15 cellular contexts compared by ENCODE assay signal in the genomic region with DNA sequence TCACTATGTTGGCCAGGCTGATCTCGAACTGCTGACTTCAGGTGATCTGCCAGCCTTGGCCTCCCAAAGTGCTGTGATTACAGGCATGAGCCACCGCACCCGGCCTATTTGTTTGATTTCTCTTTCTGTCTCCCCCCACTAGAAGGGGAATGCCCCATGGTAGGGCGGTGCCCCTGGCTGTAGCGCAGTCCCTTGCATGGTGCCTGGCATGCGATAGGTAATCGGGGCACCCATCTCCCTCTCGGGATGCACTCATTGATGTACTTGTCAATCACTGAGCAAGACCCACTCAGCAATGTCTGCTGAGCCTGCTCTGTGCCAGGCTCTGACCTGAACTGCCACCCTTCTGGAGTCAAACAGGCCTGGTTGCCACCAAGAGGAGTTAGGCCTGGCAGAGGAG. TPM values are rescaled to one million over a fixed set of nuclear protein-coding genes. Genes with fewer than 3 reads are reported as not detected.
DNase-seq lines count a peak whose midpoint lies in the region; ATAC-seq, FAIRE-seq and TF ChIP-seq lines count a peak whose summit lies in the region.
"Had no signal": no experiment of that assay in that cellular context is flagged by ENCODE, and none has a peak within 500 bp of the region (broad histone marks: within the 10 kb centered on the region; RNA-seq: fewer than 3 reads in every experiment).

No MANE protein-coding gene starts in this region.

- no peaks in the 10 kb centered on the region for H3K9me3 ChIP-seq in CD4-positive, alpha-beta T cell (ENCODE audit: control insufficient read depth, low read length)
- no peaks in the 10 kb centered on the region for H3K9me3 ChIP-seq in HCT116 (ENCODE audit: control insufficient read depth in 1 of 2, insufficient read depth in 1 of 2, low read depth in 1 of 2, low read length in 2 of 2)
- H3K9me3 ChIP-seq in spleen: no peaks in the 10 kb centered on the region
- H3K9me3 ChIP-seq: pancreas had no signal

- no TSS peak for BruUV-seq in HCT116 (replicated peaks; lab: Mats Ljungman, UMichigan)

- H2AFZ ChIP-seq in HCT116 (ENCODE audit: low read depth, low read length, poor library complexity, severe bottlenecking): no peak overlapping the region

- H3K4me3 Mint-ChIP-seq in CD4-positive, alpha-beta T cell: no peak overlapping the region
- no peak overlapping the region for H3K4me3 Mint-ChIP-seq in immature natural killer cell

- no peak for ATAC-seq in CD4-positive, alpha-beta T cell (ENCODE audit: poor library complexity)
- ATAC-seq in HCT116: peak; percentile 7; the same call in 1 of the 2 replicates
- ATAC-seq in GM18870 (IDR thresholded peaks at IDR 0.05; ENCODE audit: unreplicated experiment): no peak
- ATAC-seq in HG03457 (IDR thresholded peaks at IDR 0.05; ENCODE audit: unreplicated experiment): no peak
- ATAC-seq: pancreas had no signal

- peak overlapping the region; percentile 26 for H3K4me2 ChIP-seq in HCT116 (ENCODE audit: low read length)

- no peak overlapping the region for H3K4me3 ChIP-seq in HCT116 (replicated peaks in 1 of 2; ENCODE audit: low read depth in 1 of 2, low read length in 2 of 2)
- no peak overlapping the region for H3K4me3 ChIP-seq in spleen
- H3K4me3 ChIP-seq: pancreas, SK-N-MC had no signal

- H3K9me2 ChIP-seq in HCT116 (ENCODE audit: insufficient read depth): no peaks in the 10 kb centered on the region

- H3K9me3 Mint-ChIP-seq in CD4-positive, alpha-beta T cell: peaks cover 2% of the 10 kb centered on the region
- H3K9me3 Mint-ChIP-seq in immature natural killer cell: no peaks in the 10 kb centered on the region

- 78 to 89% (median 84%) methylated on average over 8 of the region's 8 CpGs for WGBS in spleen, 5 donors

- H3K4me1 ChIP-seq in HCT116 (ENCODE audit: control insufficient read depth in 1 of 2, insufficient read depth in 2 of 2, low read length in 2 of 2) (peaks cover 44 to 55% of the 10 kb centered on the region in 2 experiments), spleen (peaks cover 39 to 100% (median 74%) of the 10 kb centered on the region in 6 donors)

- FAIRE-seq in D721Med (lab: Jason Lieb, UNC): no peak
- FAIRE-seq: colon, H54, HTR-8/SVneo, pancreas had no signal

- peaks cover 0 to 3% of the 10 kb centered on the region in 2 experiments; a peak in 1 of 4 replicates for H3K36me3 ChIP-seq in HCT116 (ENCODE audit: control insufficient read depth in 1 of 2, insufficient read depth in 2 of 2, low read length in 2 of 2)
- peaks cover 0 to 26% (median 0%) of the 10 kb centered on the region in 6 donors for H3K36me3 ChIP-seq in spleen
- H3K36me3 ChIP-seq: pancreas had no signal

- peaks cover 43% of the 10 kb centered on the region for H3K4me1 Mint-ChIP-seq in CD4-positive, alpha-beta T cell (ENCODE audit: low read depth)
- H3K4me1 Mint-ChIP-seq in immature natural killer cell: peaks cover 48 to 74% of the 10 kb centered on the region in 2 donors

- CTCF ChIA-PET in CD4-positive, alpha-beta T cell (lab: Charles Lee): no interaction called here
- CTCF ChIA-PET in HCT116 (lab: Charles Lee): no interaction called here

- H3K36me3 Mint-ChIP-seq in CD4-positive, alpha-beta T cell (ENCODE audit: low read depth): peaks cover 40% of the 10 kb centered on the region
- peaks cover 0 to 6% (median 0%) of the 10 kb centered on the region in 3 donors for H3K36me3 Mint-ChIP-seq in immature natural killer cell

- intact Hi-C loops in CD4-positive, alpha-beta T cell (cut with DNase I, micrococcal nuclease): no loop called here
- intact Hi-C loops in HCT116 (cut with micrococcal nuclease) (no loop called here), spleen (cut with DNase I; ENCODE audit: low total_unique reads) (no loop called here)

- TF ChIP-seq RAD21 in HCT116 (IDR thresholded peaks at IDR 0.05; ENCODE audit: low read depth): no peak

- RAD21 ChIA-PET in HCT116 (lab: Charles Lee; ENCODE audit: low non-redundant PET in 1 of 2, low total read pairs in 2 of 2, uncharacterized antibody in 2 of 2, unreplicated experiment in 2 of 2): no interaction called here

- H3K27ac ChIP-seq in CD4-positive, alpha-beta T cell (ENCODE audit: low read depth, low read length): no peak overlapping the region
- H3K27ac ChIP-seq in HCT116 (ENCODE audit: low read depth, low read length) (peak overlapping the region; percentile 47), spleen (peak overlapping the region in 6 of 8 donors; percentile 11 to 78 (median 52))
- H3K27ac ChIP-seq: pancreas, SK-N-MC had no signal

- no peaks in the 10 kb centered on the region for H4K20me1 ChIP-seq in HCT116 (ENCODE audit: insufficient read depth)

- H3K9ac ChIP-seq in HCT116 (ENCODE audit: low read length): no peak overlapping the region

- TF ChIP-seq POLR2A in HCT116 (IDR thresholded peaks at IDR 0.05; ENCODE audit: borderline replicate concordance, extremely low read depth, insufficient read depth, insufficient read length) (no peak), spleen (IDR thresholded peaks at IDR 0.05) (no peak)

- peak overlapping the region; percentile 68 for H3K27ac Mint-ChIP-seq in CD4-positive, alpha-beta T cell
- H3K27ac Mint-ChIP-seq in immature natural killer cell: peak overlapping the region in 5 of 6 donors; percentile 48 to 90 (median 73)

- POLR2A ChIA-PET in CD4-positive, alpha-beta T cell (lab: Charles Lee): no interaction called here
- POLR2A ChIA-PET in HCT116 (lab: Charles Lee): no interaction called here

- no peaks in the 10 kb centered on the region for H3K27me3 Mint-ChIP-seq in CD4-positive, alpha-beta T cell
- peaks cover 0 to 6% (median 0%) of the 10 kb centered on the region in 3 donors for H3K27me3 Mint-ChIP-seq in immature natural killer cell (ENCODE audit: low read depth in 3 of 3)

- no peak for DNase-seq in CD4-positive, alpha-beta T cell
- DNase-seq in HCT116 (ENCODE audit: low read depth, low spot score) (no peak), immature natural killer cell (no peak), spleen (no peak), D721Med (ENCODE audit: insufficient read length, low spot score) (no peak)
- DNase-seq: activated CD4-positive, alpha-beta T cell treated with anti-CD3 and anti-CD28 coated beads, Interleukin-2, amount 50 U/mL, for 4 hours; NCI-H187; NCI-H524 had no signal

- H3K27me3 ChIP-seq in CD4-positive, alpha-beta T cell (ENCODE audit: control insufficient read depth, insufficient read depth, low read length): no peaks in the 10 kb centered on the region
- H3K27me3 ChIP-seq in HCT116 (ENCODE audit: insufficient read depth, low read length) (no peaks in the 10 kb centered on the region), spleen (replicated peaks in 1 of 7) (no peaks in the 10 kb centered on the region)
- H3K27me3 ChIP-seq: pancreas had no signal

- TF ChIP-seq CTCF in CD4-positive, alpha-beta T cell (IDR thresholded peaks at IDR 0.05): no peak
- TF ChIP-seq CTCF in HCT116 (IDR thresholded peaks at IDR 0.05 in 2 of 3, conservative IDR thresholded peaks at IDR 0.05 in 1 of 3; ENCODE audit: borderline replicate concordance in 1 of 3, insufficient read depth in 1 of 3, low read depth in 2 of 3, low read length in 2 of 3): no peak
- TF ChIP-seq CTCF in spleen (IDR thresholded peaks at IDR 0.05 in 8 of 11, conservative IDR thresholded peaks at IDR 0.05 in 3 of 11): no peak
- no peak for TF ChIP-seq CTCF in D721Med (IDR thresholded peaks at IDR 0.05; ENCODE audit: insufficient read depth, missing control alignments)

- peaks cover 94% of the 10 kb centered on the region for H3K79me2 ChIP-seq in HCT116 (ENCODE audit: insufficient read depth, low read length)

TF ChIP-seq in HCT116, 20 proteins besides CTCF, POLR2A, EP300 and RAD21 (continues in another document):
- TF ChIP-seq SIN3A (IDR thresholded peaks at IDR 0.05; ENCODE audit: low read depth): no peak
- TF ChIP-seq, protein P1, sequence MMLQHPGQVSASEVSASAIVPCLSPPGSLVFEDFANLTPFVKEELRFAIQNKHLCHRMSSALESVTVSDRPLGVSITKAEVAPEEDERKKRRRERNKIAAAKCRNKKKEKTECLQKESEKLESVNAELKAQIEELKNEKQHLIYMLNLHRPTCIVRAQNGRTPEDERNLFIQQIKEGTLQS (IDR thresholded peaks at IDR 0.05): no peak
- TF ChIP-seq JUND (IDR thresholded peaks at IDR 0.05): no peak
- TF ChIP-seq ZFX (IDR thresholded peaks at IDR 0.05): no peak
- no peak for TF ChIP-seq ZNF274 (IDR thresholded peaks at IDR 0.05; ENCODE audit: low read depth, low read length)
- TF ChIP-seq, protein P2, sequence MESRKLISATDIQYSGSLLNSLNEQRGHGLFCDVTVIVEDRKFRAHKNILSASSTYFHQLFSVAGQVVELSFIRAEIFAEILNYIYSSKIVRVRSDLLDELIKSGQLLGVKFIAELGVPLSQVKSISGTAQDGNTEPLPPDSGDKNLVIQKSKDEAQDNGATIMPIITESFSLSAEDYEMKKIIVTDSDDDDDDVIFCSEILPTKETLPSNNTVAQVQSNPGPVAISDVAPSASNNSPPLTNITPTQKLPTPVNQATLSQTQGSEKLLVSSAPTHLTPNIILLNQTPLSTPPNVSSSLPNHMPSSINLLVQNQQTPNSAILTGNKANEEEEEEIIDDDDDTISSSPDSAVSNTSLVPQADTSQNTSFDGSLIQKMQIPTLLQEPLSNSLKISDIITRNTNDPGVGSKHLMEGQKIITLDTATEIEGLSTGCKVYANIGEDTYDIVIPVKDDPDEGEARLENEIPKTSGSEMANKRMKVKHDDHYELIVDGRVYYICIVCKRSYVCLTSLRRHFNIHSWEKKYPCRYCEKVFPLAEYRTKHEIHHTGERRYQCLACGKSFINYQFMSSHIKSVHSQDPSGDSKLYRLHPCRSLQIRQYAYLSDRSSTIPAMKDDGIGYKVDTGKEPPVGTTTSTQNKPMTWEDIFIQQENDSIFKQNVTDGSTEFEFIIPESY (IDR thresholded peaks at IDR 0.05; ENCODE audit: extremely low read depth, insufficient replicate concordance, low read length): no peak
- no peak for TF ChIP-seq ELF1 (IDR thresholded peaks at IDR 0.05; ENCODE audit: borderline replicate concordance, low read depth)
- no peak for TF ChIP-seq EGR1 (IDR thresholded peaks at IDR 0.05; ENCODE audit: low read depth)
- TF ChIP-seq, protein P3, sequence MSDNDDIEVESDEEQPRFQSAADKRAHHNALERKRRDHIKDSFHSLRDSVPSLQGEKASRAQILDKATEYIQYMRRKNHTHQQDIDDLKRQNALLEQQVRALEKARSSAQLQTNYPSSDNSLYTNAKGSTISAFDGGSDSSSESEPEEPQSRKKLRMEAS (IDR thresholded peaks at IDR 0.05): no peak
- no peak for TF ChIP-seq POLR2AphosphoS5 (IDR thresholded peaks at IDR 0.05; ENCODE audit: low read depth, low read length)

RNA-seq across cellular contexts. Expression of a gene that starts 19.8 kb away (rescaled TPM):
- 100 to 1,000 TPM; 279 to 286 TPM for total RNA-seq in CD4-positive, alpha-beta T cell
- total RNA-seq in HCT116 (2021; ENCODE audit: unreplicated experiment) (183 TPM), spleen (100 to 1,000 TPM; 175 to 298 (median 197) TPM)
- polyA plus RNA-seq in HCT116 (2012): 163 and 167 TPM in 2 replicates
- polyA plus RNA-seq in immature natural killer cell (100 to 1,000 TPM in 1 of 3 donors, 10 to 100 TPM in 2; 62.9 to 170 (median 92.7) TPM), spleen (100 to 1,000 TPM in 1 of 3 donors, 10 to 100 TPM in 2; 57.1 to 104 (median 89.0) TPM)

RNA-seq across cellular contexts. Expression of a gene that starts 36.4 kb away (rescaled TPM):
- 10 to 100 TPM; 48.6 to 53.3 TPM for total RNA-seq in CD4-positive, alpha-beta T cell
- total RNA-seq in HCT116 (2021; ENCODE audit: unreplicated experiment) (54.6 TPM), spleen (10 to 100 TPM; 20.6 to 49.4 (median 33.6) TPM)
- 57.8 and 69.3 TPM in 2 replicates for polyA plus RNA-seq in HCT116 (2012)
- polyA plus RNA-seq in immature natural killer cell (10 to 100 TPM; 25.5 to 48.1 (median 33.7) TPM), spleen (100 to 1,000 TPM in 2 of 3 donors, 10 to 100 TPM in 1; 65.3 to 114 (median 111) TPM)
